37 cellular contexts compared by ENCODE assay signal in the genomic region with DNA sequence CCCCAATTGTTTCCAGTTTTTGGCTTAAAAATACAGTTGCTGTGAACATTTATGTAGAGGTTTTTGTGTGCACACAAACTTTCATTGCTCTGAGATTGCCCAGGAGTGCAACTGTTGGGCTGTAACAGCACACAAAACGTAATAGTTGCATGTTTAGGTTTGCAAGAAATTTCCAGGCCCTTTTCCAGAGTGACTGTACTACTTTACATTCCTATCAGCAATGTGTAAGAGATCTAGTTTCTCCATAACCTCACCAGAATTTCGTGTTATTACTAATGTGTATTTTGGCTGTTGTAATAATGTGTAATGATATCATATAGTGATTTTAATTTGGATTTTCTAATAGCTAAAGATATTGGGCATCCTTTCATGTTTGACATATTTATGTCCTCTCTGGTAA.
DNase-seq lines count a peak whose midpoint lies in the region; ATAC-seq, FAIRE-seq and TF ChIP-seq lines count a peak whose summit lies in the region.
"Had no signal": no experiment of that assay in that cellular context is flagged by ENCODE, and none has a peak within 500 bp of the region (broad histone marks: within the 10 kb centered on the region; RNA-seq: fewer than 3 reads in every experiment).

No MANE protein-coding gene starts in this region.

- intact Hi-C loops in mammary epithelial cell (cut with micrococcal nuclease) (no loop called here), MCF 10A (cut with micrococcal nuclease) (no loop called here)

- H3K27ac ChIP-seq in mammary epithelial cell (ENCODE audit: insufficient read depth, low read depth, low read length) = no peak overlapping the region
- H3K27ac ChIP-seq: 22Rv1, esophagus squamous epithelium, neural progenitor cell, SJSA1, thoracic aorta had no signal

- FAIRE-seq in urothelium cell line (lab: Jason Lieb, UNC) = peak; percentile 55
- FAIRE-seq: D721Med, GM18507, K562, kidney had no signal

- TF ChIP-seq CTCF in mammary epithelial cell (conservative IDR thresholded peaks at IDR 0.05 in 1 of 2, IDR thresholded peaks at IDR 0.05 in 1 of 2; ENCODE audit: extremely low read depth in 1 of 2, insufficient read depth in 1 of 2, low read depth in 1 of 2, low read length in 2 of 2) = no peak
- TF ChIP-seq CTCF in MCF 10A (IDR thresholded peaks at IDR 0.05; ENCODE audit: unreplicated experiment) = no peak
- no peak for TF ChIP-seq CTCF in astrocyte of the spinal cord (IDR thresholded peaks at IDR 0.05; ENCODE audit: low read depth, low read length)

- POLR2A ChIA-PET in MCF 10A (lab: Yijun Ruan, JAX) = no interaction called here

- DNase-seq in mammary epithelial cell (peak; percentile 27), MCF 10A (ENCODE audit: unreplicated experiment) (no peak), astrocyte of the spinal cord (ENCODE audit: low read depth, low spot score) (peak; percentile 42), fibroblast of peridontal ligament (ENCODE audit: extremely low read depth) (peak; percentile 37), urothelium cell line (ENCODE audit: low spot score) (no peak), SHP77 (lab: John Stamatoyannopoulos, UW) (no peak), DMS79 treated with DMSO at 0.1 percent for 48 hours (lab: John Stamatoyannopoulos, UW) (no peak)
- DNase-seq: activated CD4-positive, alpha-beta T cell treated with anti-CD3 and anti-CD28 coated beads for 36 hours; activated CD8-positive, alpha-beta T cell treated with anti-CD3 and anti-CD28 coated beads for 36 hours; AML-193; aorta; CD4-positive, alpha-beta memory T cell; esophagus squamous epithelium; glutamatergic neuron; H7; kidney; left ventricle myocardium superior; NCI-H1105 treated with DMSO at 0.1 percent for 48 hours; NCI-H1930; NCI-H2171 treated with DMSO at 0.1 percent for 48 hours; NCI-H510A treated with DMSO at 0.1 percent for 48 hours; posterior cingulate gyrus; right cardiac atrium; stimulated activated CD8-positive, alpha-beta memory T cell treated with anti-CD3 and anti-CD28 coated beads, Interleukin-4, amount 100 ng/mL, for 48 hours; T-helper 9 cell had no signal

- ATAC-seq in HG02610 (IDR thresholded peaks at IDR 0.05; ENCODE audit: unreplicated experiment) = no peak
- ATAC-seq: activated CD4-positive, alpha-beta T cell treated with anti-CD3 and anti-CD28 coated beads for 36 hours; activated CD8-positive, alpha-beta T cell treated with anti-CD3 and anti-CD28 coated beads for 36 hours; activated T-helper 17 cell treated with anti-CD3 and anti-CD28 coated beads, Interleukin-2, amount 50 U/mL, for 72 hours; K562; left ventricle myocardium superior; right cardiac atrium had no signal

- H3K79me2 ChIP-seq in mammary epithelial cell (ENCODE audit: insufficient read depth, low read length) = no peaks in the 10 kb centered on the region

- no peak overlapping the region for H3K4me3 Mint-ChIP-seq in MCF 10A (ENCODE audit: unreplicated experiment)
- H3K4me3 Mint-ChIP-seq: activated CD4-positive, alpha-beta T cell treated with anti-CD3 and anti-CD28 coated beads for 36 hours; activated CD8-positive, alpha-beta T cell treated with anti-CD3 and anti-CD28 coated beads for 36 hours; activated naive CD8-positive, alpha-beta T cell; activated T-helper 17 cell treated with anti-CD3 and anti-CD28 coated beads, Interleukin-2, amount 50 U/mL, for 72 hours; CD4-positive, alpha-beta memory T cell; central memory CD8-positive, alpha-beta T cell; neural progenitor cell; stimulated activated naive CD8-positive, alpha-beta T cell treated with anti-CD3 and anti-CD28 coated beads, Interleukin-15, Interleukin-2, amounts not matched to agents 100 ng/mL and 50 ng/mL, for 24 hours had no signal

- no peak overlapping the region for H3K4me3 ChIP-seq in mammary epithelial cell (replicated peaks in 1 of 3; ENCODE audit: insufficient read depth in 1 of 3, low read depth in 2 of 3, low read length in 3 of 3)
- H3K4me3 ChIP-seq in astrocyte of the spinal cord (ENCODE audit: low read depth, low read length) = no peak overlapping the region
- H3K4me3 ChIP-seq: esophagus squamous epithelium, K562, neural progenitor cell, SJSA1, thoracic aorta had no signal

- no peak overlapping the region for H3K4me2 ChIP-seq in mammary epithelial cell (ENCODE audit: insufficient read depth, low read depth, low read length)
- H3K4me2 ChIP-seq: neural progenitor cell had no signal

- in situ Hi-C loops in mammary epithelial cell (cut with MboI; ENCODE audit: low sequenced_read_pairs in 2 of 2) (no loop called here), astrocyte of the spinal cord (cut with HindIII; ENCODE audit: low sequenced_read_pairs) (no loop called here)

- no peaks in the 10 kb centered on the region for H3K9me3 ChIP-seq in mammary epithelial cell (replicated peaks; ENCODE audit: insufficient read depth, low read length)
- H3K9me3 ChIP-seq: esophagus squamous epithelium, SJSA1, thoracic aorta had no signal

- H3K4me1 ChIP-seq in mammary epithelial cell (ENCODE audit: insufficient read depth, low read length) = no peaks in the 10 kb centered on the region
- H3K4me1 ChIP-seq: esophagus squamous epithelium, neural progenitor cell, SJSA1 had no signal

- dilution Hi-C loops in mammary epithelial cell (cut with HindIII; ENCODE audit: low sequenced_read_pairs) = no loop called here

- no peak overlapping the region for H3K27ac Mint-ChIP-seq in MCF 10A (ENCODE audit: low read depth, unreplicated experiment)
- H3K27ac Mint-ChIP-seq: activated CD4-positive, alpha-beta T cell treated with anti-CD3 and anti-CD28 coated beads for 36 hours; activated CD8-positive, alpha-beta T cell treated with anti-CD3 and anti-CD28 coated beads for 36 hours; activated naive CD8-positive, alpha-beta T cell; activated T-helper 17 cell treated with anti-CD3 and anti-CD28 coated beads, Interleukin-2, amount 50 U/mL, for 72 hours; CD4-positive, alpha-beta memory T cell; neural progenitor cell; stimulated activated naive CD8-positive, alpha-beta T cell treated with anti-CD3 and anti-CD28 coated beads, Interleukin-15, Interleukin-2, amounts not matched to agents 100 ng/mL and 50 ng/mL, for 24 hours had no signal

- no peaks in the 10 kb centered on the region for H3K36me3 Mint-ChIP-seq in MCF 10A (ENCODE audit: insufficient read depth, unreplicated experiment)
- H3K36me3 Mint-ChIP-seq: activated naive CD8-positive, alpha-beta T cell; CD4-positive, alpha-beta memory T cell; neural progenitor cell had no signal

- H4K20me1 ChIP-seq in mammary epithelial cell (ENCODE audit: insufficient read depth, low read length) = no peaks in the 10 kb centered on the region

- CTCF ChIA-PET in mammary epithelial cell (lab: Charles Lee; ENCODE audit: low non-redundant PET) = no interaction called here
- CTCF ChIA-PET in MCF 10A (lab: Yijun Ruan, JAX) = interaction anchor here (0.7 kb wide), 1 partner anchor 49 kb away, joined by 3 read pairs; no protein-coding TSS in a partner anchor

- H3K27me3 ChIP-seq in mammary epithelial cell (ENCODE audit: insufficient read depth, low read length) = no peaks in the 10 kb centered on the region
- H3K27me3 ChIP-seq: neural progenitor cell, SJSA1 had no signal

- BruUV-seq in mammary epithelial cell (replicated peaks; lab: Mats Ljungman, UMichigan) (no TSS peak), MCF 10A (replicated peaks; lab: Mats Ljungman, UMichigan) (no TSS peak)

- no peak overlapping the region for H2AFZ ChIP-seq in mammary epithelial cell (ENCODE audit: low read depth, low read length)
- H2AFZ ChIP-seq: neural progenitor cell had no signal

- peaks cover 26% of the 10 kb centered on the region for H3K27me3 Mint-ChIP-seq in MCF 10A (ENCODE audit: insufficient read depth, unreplicated experiment)

- H3K36me3 ChIP-seq in mammary epithelial cell (ENCODE audit: insufficient read depth, low read length) = no peaks in the 10 kb centered on the region
- H3K36me3 ChIP-seq: esophagus squamous epithelium, neural progenitor cell, SJSA1, thoracic aorta had no signal

- WGBS in mammary epithelial cell (ENCODE audit: low coverage, missing lambda C conversion rate) = 23% methylated on average over 2 of the region's 2 CpGs

- H3K9ac ChIP-seq in mammary epithelial cell (ENCODE audit: insufficient read depth, low read length) = no peak overlapping the region
- H3K9ac ChIP-seq: neural progenitor cell had no signal

- H3K4me1 Mint-ChIP-seq in MCF 10A (ENCODE audit: insufficient read depth, unreplicated experiment) = no peaks in the 10 kb centered on the region
- H3K4me1 Mint-ChIP-seq: activated T-helper 17 cell treated with anti-CD3 and anti-CD28 coated beads, Interleukin-2, amount 50 U/mL, for 72 hours; CD4-positive, alpha-beta memory T cell; central memory CD8-positive, alpha-beta T cell; neural progenitor cell had no signal

- no peaks in the 10 kb centered on the region for H3K9me3 Mint-ChIP-seq in MCF 10A (ENCODE audit: unreplicated experiment)
- H3K9me3 Mint-ChIP-seq: activated CD8-positive, alpha-beta T cell treated with anti-CD3 and anti-CD28 coated beads for 36 hours; activated T-helper 17 cell treated with anti-CD3 and anti-CD28 coated beads, Interleukin-2, amount 50 U/mL, for 72 hours; CD4-positive, alpha-beta memory T cell; central memory CD8-positive, alpha-beta T cell; neural progenitor cell; stimulated activated naive CD8-positive, alpha-beta T cell treated with anti-CD3 and anti-CD28 coated beads, Interleukin-15, Interleukin-2, amounts not matched to agents 100 ng/mL and 50 ng/mL, for 24 hours had no signal

Comparison
In these comparisons a context has a peak if more than half of its experiments do, and no peak if none do; other contexts are left out.
1. DNase-seq: peak in mammary epithelial cell (single experiment), astrocyte of the spinal cord (single experiment) and fibroblast of peridontal ligament (single experiment); none in MCF 10A (single experiment), urothelium cell line (single experiment), SHP77 (0 of 2) and DMS79 treated with DMSO at 0.1 percent for 48 hours (single experiment).